8 cellular contexts compared by ENCODE assay signal in genomic region chr11:827146-827860, GRCh38. TPM values are rescaled to one million over a fixed set of nuclear protein-coding genes. Genes with fewer than 3 reads are reported as not detected.
DNase-seq lines count a peak whose midpoint lies in the region; ATAC-seq and TF ChIP-seq lines count a peak whose summit lies in the region.

No MANE protein-coding gene starts in this region.

- POLR2A ChIA-PET in naive thymus-derived CD4-positive, alpha-beta T cell (lab: Charles Lee) = interaction anchor here (0.7 to 7.8 kb wide), 3 partner anchors 8 to 51 kb away, joined by 3 to 79 read pairs (median 32); partner anchors contain the start of genes PNPLA2, POLR2L and TSPAN4

- H3K4me1 ChIP-seq in HUES64 (ENCODE audit: insufficient read depth, low read length) = peaks cover 32% of the 10 kb centered on the region
- H3K4me1 ChIP-seq in breast epithelium = peaks cover 33 to 56% of the 10 kb centered on the region in 2 donors
- H3K4me1 ChIP-seq in naive thymus-derived CD4-positive, alpha-beta T cell (ENCODE audit: control insufficient read depth in 2 of 2, insufficient read depth in 2 of 2, low read length in 2 of 2) = peaks cover 14 to 45% of the 10 kb centered on the region in 2 donors

- H3K9me3 Mint-ChIP-seq in naive thymus-derived CD4-positive, alpha-beta T cell = peaks cover 0 to 3% (median 0%) of the 10 kb centered on the region in 11 donors

- H3K4me3 ChIP-seq in HUES64 (ENCODE audit: low read length) (peak overlapping the region; percentile 55), breast epithelium (peak overlapping the region; percentile 39 to 79 (median 60))
- H3K4me3 ChIP-seq in naive thymus-derived CD4-positive, alpha-beta T cell (ENCODE audit: low read length) = peak overlapping the region; percentile 37

- peaks cover 0 to 32% (median 29%) of the 10 kb centered on the region in 7 donors for H3K4me1 Mint-ChIP-seq in naive thymus-derived CD4-positive, alpha-beta T cell

- peak overlapping the region; percentile 4 to 83 (median 72) for H3K4me3 Mint-ChIP-seq in naive thymus-derived CD4-positive, alpha-beta T cell

- no peak for TF ChIP-seq CTCF in breast epithelium (IDR thresholded peaks at IDR 0.05)

- WGBS in HUES64 = 2% methylated on average over 65 of the region's 66 CpGs

- peak overlapping the region; percentile 41 for H3K9ac ChIP-seq in HUES64 (ENCODE audit: low read depth, low read length)

- H3K27ac Mint-ChIP-seq in naive thymus-derived CD4-positive, alpha-beta T cell = no peak overlapping the region

- H3K27me3 ChIP-seq in HUES64 (ENCODE audit: insufficient read depth, low read length) = peaks cover 67% of the 10 kb centered on the region
- H3K27me3 ChIP-seq in breast epithelium = no peaks in the 10 kb centered on the region
- H3K27me3 ChIP-seq in naive thymus-derived CD4-positive, alpha-beta T cell (ENCODE audit: control insufficient read depth in 2 of 2, insufficient read depth in 2 of 2, low read length in 2 of 2) = peaks cover 0 to 11% of the 10 kb centered on the region in 2 donors

- CTCF ChIA-PET in naive thymus-derived CD4-positive, alpha-beta T cell (lab: Charles Lee) = no interaction called here

- no peak for TF ChIP-seq POLR2A in breast epithelium (IDR thresholded peaks at IDR 0.05)

- no peak overlapping the region; the same call in 1 of the 2 replicates for H3K27ac ChIP-seq in HUES64 (ENCODE audit: low read depth, low read length)
- peak overlapping the region; percentile 79 to 94 for H3K27ac ChIP-seq in breast epithelium
- no peak overlapping the region for H3K27ac ChIP-seq in naive thymus-derived CD4-positive, alpha-beta T cell (ENCODE audit: low read depth, low read length)

- H3K36me3 ChIP-seq in HUES64 (ENCODE audit: insufficient read depth, low read length) (0 out of 2 replicates have a peak, but pooled peaks cover 3% of the 10 kb centered on the region), breast epithelium (peaks cover 9% of the 10 kb centered on the region)
- peaks cover 0 to 29% (median 0%) of the 10 kb centered on the region in 3 experiments for H3K36me3 ChIP-seq in naive thymus-derived CD4-positive, alpha-beta T cell (ENCODE audit: control insufficient read depth in 2 of 3, insufficient read depth in 3 of 3, low read length in 3 of 3)

- H3K27me3 Mint-ChIP-seq in naive thymus-derived CD4-positive, alpha-beta T cell = peaks cover 14 to 44% (median 20%) of the 10 kb centered on the region in 5 donors

- ATAC-seq in naive thymus-derived CD4-positive, alpha-beta T cell = peak; percentile 10

- H3K36me3 Mint-ChIP-seq in naive thymus-derived CD4-positive, alpha-beta T cell = peaks cover 0 to 9% (median 3%) of the 10 kb centered on the region in 5 donors

- intact Hi-C loops in breast epithelium (cut with DNase I; ENCODE audit: low total_unique reads) = no loop called here
- intact Hi-C loops in naive thymus-derived CD4-positive, alpha-beta T cell (cut with micrococcal nuclease) = loop anchor here in 1 of 2 donors (2.0 kb wide), 1 partner anchor 15 kb away; the partner anchor contains the start of genes POLR2L and TSPAN4

- H3K9me3 ChIP-seq in HUES64 (ENCODE audit: insufficient read depth, low read depth, low read length) = no peaks in the 10 kb centered on the region
- H3K9me3 ChIP-seq in breast epithelium = no peaks in the 10 kb centered on the region
- H3K9me3 ChIP-seq in naive thymus-derived CD4-positive, alpha-beta T cell (ENCODE audit: control insufficient read depth in 2 of 3, low read length in 3 of 3) = no peaks in the 10 kb centered on the region

- DNase-seq in NCI-H82 (lab: John Stamatoyannopoulos, UW) (peak; percentile 63), NCI-H82 treated with DMSO at 0.1 percent for 48 hours (lab: John Stamatoyannopoulos, UW; ENCODE audit: unreplicated experiment) (no peak), breast epithelium (ENCODE audit: low spot score in 2 of 2) (no peak), EL (no peak), cerebellum (ENCODE audit: low spot score) (no peak)
- peak in 1 of 9 donors; percentile 55 for DNase-seq in naive thymus-derived CD4-positive, alpha-beta T cell
- DNase-seq in stimulated activated CD4-positive, alpha-beta T cell treated with anti-CD3 and anti-CD28 coated beads, Interleukin-15, amount 100 ng/mL, for 24 hours = no peak

RNA-seq across cellular contexts. Expression of gene CRACR2B, which starts 0.4 kb away (rescaled TPM):
- 7.4 TPM for polyA plus RNA-seq in HUES64 (2013, experiment 1 of 2)
- 10.2 TPM for polyA plus RNA-seq in HUES64 (2013, experiment 2 of 2)
- total RNA-seq in breast epithelium (100 to 1,000 TPM in 1 of 3 donors, 10 to 100 TPM in 2; 14.7 to 152 (median 86.2) TPM), cerebellum (4.0 TPM)
- total RNA-seq in naive thymus-derived CD4-positive, alpha-beta T cell = 1 to 10 TPM in 3 of 5 experiments, under 1 TPM in 1, not detected in 1; 0.62 to 3.9 (median 2.0) TPM
- polyA plus RNA-seq in naive thymus-derived CD4-positive, alpha-beta T cell = not detected

RNA-seq across cellular contexts. Expression of gene CD151, which starts 5.4 kb away (rescaled TPM):
- polyA plus RNA-seq in HUES64 (2013, experiment 1 of 2) = 65.1 TPM
- polyA plus RNA-seq in HUES64 (2013, experiment 2 of 2) = 87.2 TPM
- 100 to 1,000 TPM; 209 to 847 (median 343) TPM for total RNA-seq in breast epithelium
- 10 to 100 TPM in 3 of 5 experiments, 1 to 10 TPM in 2; 6.6 to 62.9 (median 18.5) TPM for total RNA-seq in naive thymus-derived CD4-positive, alpha-beta T cell
- polyA plus RNA-seq in naive thymus-derived CD4-positive, alpha-beta T cell = 1 to 10 TPM; 4.0 to 7.2 TPM
- total RNA-seq in cerebellum = 36.7 TPM

RNA-seq across cellular contexts. Expression of gene PNPLA2, which starts 8.6 kb away (rescaled TPM):
- 21.5 TPM for polyA plus RNA-seq in HUES64 (2013, experiment 1 of 2)
- 23.5 TPM for polyA plus RNA-seq in HUES64 (2013, experiment 2 of 2)
- total RNA-seq in breast epithelium = 100 to 1,000 TPM; 103 to 266 (median 109) TPM
- total RNA-seq in naive thymus-derived CD4-positive, alpha-beta T cell = 100 to 1,000 TPM in 4 of 5 experiments, 10 to 100 TPM in 1; 60.1 to 237 (median 205) TPM
- polyA plus RNA-seq in naive thymus-derived CD4-positive, alpha-beta T cell = 10 to 100 TPM; 26.0 to 40.4 TPM
- total RNA-seq in cerebellum = 13.6 TPM

RNA-seq across cellular contexts. Expression of gene POLR2L, which starts 15.0 kb away (rescaled TPM):
- 137 TPM for polyA plus RNA-seq in HUES64 (2013, experiment 1 of 2)
- polyA plus RNA-seq in HUES64 (2013, experiment 2 of 2) = 140 TPM
- total RNA-seq in breast epithelium (100 to 1,000 TPM in 1 of 3 donors, 10 to 100 TPM in 2; 51.8 to 126 (median 96.7) TPM), cerebellum (23.7 TPM)
- 10 to 100 TPM; 31.2 to 93.3 (median 44.9) TPM for total RNA-seq in naive thymus-derived CD4-positive, alpha-beta T cell
- 10 to 100 TPM; 55.9 to 83.1 TPM for polyA plus RNA-seq in naive thymus-derived CD4-positive, alpha-beta T cell

RNA-seq across cellular contexts. Expression of gene TSPAN4, which starts 15.3 kb away (rescaled TPM):
- 46.6 TPM for polyA plus RNA-seq in HUES64 (2013, experiment 1 of 2)
- 46.0 TPM for polyA plus RNA-seq in HUES64 (2013, experiment 2 of 2)
- total RNA-seq in breast epithelium (100 to 1,000 TPM in 2 of 3 donors, 10 to 100 TPM in 1; 72.4 to 217 (median 107) TPM), cerebellum (34.8 TPM)
- total RNA-seq in naive thymus-derived CD4-positive, alpha-beta T cell = 10 to 100 TPM in 1 of 5 experiments, 1 to 10 TPM in 4; 4.8 to 12.6 (median 6.6) TPM
- polyA plus RNA-seq in naive thymus-derived CD4-positive, alpha-beta T cell = 1 to 10 TPM; 4.1 to 4.7 TPM

Comparison
In these comparisons a context has a peak if more than half of its experiments do, and no peak if none do; other contexts are left out.
1. H3K27ac ChIP-seq: peak in breast epithelium (2 of 2); none in HUES64 (single experiment) and naive thymus-derived CD4-positive, alpha-beta T cell (single experiment).
2. Peak in every context shown above with its lines, with median percentiles within 50 percentile points of each other: H3K4me3 ChIP-seq.